35 cellular contexts compared by ENCODE assay signal in genomic region chr1:20593766-20594165, GRCh38. TPM values are rescaled to one million over a fixed set of nuclear protein-coding genes. Genes with fewer than 3 reads are reported as not detected.
"Had no signal": no experiment of that assay in that cellular context is flagged by ENCODE, and none has a peak within 500 bp of the region (broad histone marks: within the 10 kb centered on the region; RNA-seq: fewer than 3 reads in every experiment).

No MANE protein-coding gene starts in this region.

- H3K27me3 ChIP-seq: ascending aorta, cardiac muscle cell had no signal

- H3K27ac Mint-ChIP-seq: activated CD4-positive, alpha-beta memory T cell treated with anti-CD3 and anti-CD28 coated beads, Interleukin-2, amount 10 ng/mL, durations not matched to agents 7 days and 5 days; activated CD4-positive, alpha-beta T cell treated with anti-CD3 and anti-CD28 coated beads, Interleukin-2, amount 10 ng/mL, durations not matched to agents 7 days and 5 days; activated naive CD4-positive, alpha-beta T cell treated with anti-CD3 and anti-CD28 coated beads, Interleukin-2, amount 10 ng/mL, durations not matched to agents 7 days and 5 days; activated naive CD4-positive, alpha-beta T cell treated with anti-CD3 and anti-CD28 coated beads, Interleukin-2, amount 50 U/mL, for 72 hours; activated naive CD8-positive, alpha-beta T cell treated with anti-CD3 and anti-CD28 coated beads, Interleukin-2, amount 10 ng/mL, durations not matched to agents 7 days and 5 days; activated T-cell treated with anti-CD3 and anti-CD28 coated beads, Interleukin-2, amount 50 U/mL, for 24 hours; activated T-cell treated with anti-CD3 and anti-CD28 coated beads, Interleukin-2, amount 50 U/mL, for 72 hours; brain; T-helper 17 cell; T-helper 2 cell treated with Interferon-gamma antibody and Interleukin-4, amounts not matched to agents 5 μg/mL and 100 μg/mL, for 36 hours had no signal

- H3K4me1 ChIP-seq: ascending aorta, breast epithelium had no signal

- H3K4me3 ChIP-seq: ascending aorta, breast epithelium, cardiac muscle cell, coronary artery, esophagus squamous epithelium, gastroesophageal sphincter, heart right ventricle had no signal

- H3K9me3 Mint-ChIP-seq: activated CD4-positive, alpha-beta memory T cell treated with anti-CD3 and anti-CD28 coated beads, Interleukin-2, amount 10 ng/mL, durations not matched to agents 7 days and 5 days; activated CD4-positive, alpha-beta T cell treated with anti-CD3 and anti-CD28 coated beads, Interleukin-2, amount 10 ng/mL, durations not matched to agents 7 days and 5 days; activated naive CD4-positive, alpha-beta T cell treated with anti-CD3 and anti-CD28 coated beads, Interleukin-2, amount 10 ng/mL, durations not matched to agents 7 days and 5 days; activated naive CD4-positive, alpha-beta T cell treated with anti-CD3 and anti-CD28 coated beads, Interleukin-2, amount 50 U/mL, for 72 hours; activated naive CD8-positive, alpha-beta T cell treated with anti-CD3 and anti-CD28 coated beads, Interleukin-2, amount 10 ng/mL, durations not matched to agents 7 days and 5 days; activated T-cell treated with anti-CD3 and anti-CD28 coated beads, Interleukin-2, amount 50 U/mL, for 24 hours; activated T-cell treated with anti-CD3 and anti-CD28 coated beads, Interleukin-2, amount 50 U/mL, for 72 hours; central memory CD8-positive, alpha-beta T cell; T-helper 2 cell treated with Interferon-gamma antibody and Interleukin-4, amounts not matched to agents 5 μg/mL and 100 μg/mL, for 36 hours had no signal

- ATAC-seq: activated naive CD4-positive, alpha-beta T cell treated with anti-CD3 and anti-CD28 coated beads, Interleukin-2, amount 50 U/mL, for 72 hours; activated T-cell treated with anti-CD3 and anti-CD28 coated beads, Interleukin-2, amount 50 U/mL, for 72 hours; gastroesophageal sphincter; heart right ventricle; T-helper 17 cell; WTC11 had no signal

- H3K36me3 Mint-ChIP-seq: activated naive CD4-positive, alpha-beta T cell treated with anti-CD3 and anti-CD28 coated beads, Interleukin-2, amount 10 ng/mL, durations not matched to agents 7 days and 5 days; activated naive CD4-positive, alpha-beta T cell treated with anti-CD3 and anti-CD28 coated beads, Interleukin-2, amount 50 U/mL, for 72 hours; activated naive CD8-positive, alpha-beta T cell treated with anti-CD3 and anti-CD28 coated beads, Interleukin-2, amount 10 ng/mL, durations not matched to agents 7 days and 5 days; brain; WTC11 had no signal

- H3K36me3 ChIP-seq: ascending aorta, breast epithelium, cardiac muscle cell, esophagus squamous epithelium, gastroesophageal sphincter, heart right ventricle had no signal

- DNase-seq: activated CD4-positive, alpha-beta memory T cell treated with anti-CD3 and anti-CD28 coated beads, Interleukin-2, amount 10 ng/mL, durations not matched to agents 7 days and 5 days; activated CD4-positive, alpha-beta T cell treated with anti-CD3 and anti-CD28 coated beads for 1 hour; activated CD4-positive, alpha-beta T cell treated with anti-CD3 and anti-CD28 coated beads for 4 hours; activated CD4-positive, alpha-beta T cell treated with anti-CD3 and anti-CD28 coated beads, Interleukin-2, amount 10 ng/mL, durations not matched to agents 7 days and 5 days; activated CD4-positive, alpha-beta T cell treated with anti-CD3 and anti-CD28 coated beads, Interleukin-2, amount 50 U/mL, for 4 hours; activated CD8-positive, alpha-beta memory T cell treated with anti-CD3 and anti-CD28 coated beads, Interleukin-2, amount 50 U/mL, for 48 hours; activated gamma-delta T cell; activated naive CD4-positive, alpha-beta T cell; activated naive CD4-positive, alpha-beta T cell treated with anti-CD3 and anti-CD28 coated beads, Interleukin-2, amount 10 ng/mL, durations not matched to agents 7 days and 5 days; activated naive CD8-positive, alpha-beta T cell treated with anti-CD3 and anti-CD28 coated beads, Interleukin-2, amount 10 ng/mL, durations not matched to agents 7 days and 5 days; activated T-cell treated with anti-CD3 and anti-CD28 coated beads for 4 hours; activated T-cell treated with anti-CD3 and anti-CD28 coated beads, Interleukin-2, amount 50 U/mL, for 24 hours; activated T-cell treated with anti-CD3 and anti-CD28 coated beads, Interleukin-2, amount 50 U/mL, for 72 hours; dermis blood vessel endothelial cell; effector CD8-positive, alpha-beta T cell; esophagus squamous epithelium; foreskin melanocyte; heart right ventricle; T-helper 1 cell; T-helper 17 cell; T1000 had no signal

- H3K4me3 Mint-ChIP-seq: activated CD4-positive, alpha-beta memory T cell treated with anti-CD3 and anti-CD28 coated beads, Interleukin-2, amount 10 ng/mL, durations not matched to agents 7 days and 5 days; activated CD4-positive, alpha-beta T cell treated with anti-CD3 and anti-CD28 coated beads, Interleukin-2, amount 10 ng/mL, durations not matched to agents 7 days and 5 days; activated naive CD4-positive, alpha-beta T cell treated with anti-CD3 and anti-CD28 coated beads, Interleukin-2, amount 10 ng/mL, durations not matched to agents 7 days and 5 days; activated naive CD8-positive, alpha-beta T cell treated with anti-CD3 and anti-CD28 coated beads, Interleukin-2, amount 10 ng/mL, durations not matched to agents 7 days and 5 days; activated T-cell treated with anti-CD3 and anti-CD28 coated beads, Interleukin-2, amount 50 U/mL, for 24 hours; activated T-cell treated with anti-CD3 and anti-CD28 coated beads, Interleukin-2, amount 50 U/mL, for 72 hours; brain; central memory CD8-positive, alpha-beta T cell; T-helper 17 cell; T-helper 2 cell treated with Interferon-gamma antibody and Interleukin-4, amounts not matched to agents 5 μg/mL and 100 μg/mL, for 36 hours; WTC11 had no signal

- H3K27ac ChIP-seq: ascending aorta, breast epithelium, cardiac muscle cell, coronary artery, epithelial cell of prostate, esophagus squamous epithelium, gastroesophageal sphincter, heart right ventricle had no signal

- H3K9me3 ChIP-seq: ascending aorta, breast epithelium, esophagus squamous epithelium, gastroesophageal sphincter, heart right ventricle had no signal

RNA-seq across cellular contexts. Expression of gene CDA, which starts 4.9 kb away (rescaled TPM):
- total RNA-seq: activated CD4-positive, alpha-beta memory T cell treated with anti-CD3 and anti-CD28 coated beads, Interleukin-2, amount 10 ng/mL, durations not matched to agents 7 days and 5 days; activated CD4-positive, alpha-beta T cell treated with anti-CD3 and anti-CD28 coated beads, Interleukin-2, amount 10 ng/mL, durations not matched to agents 7 days and 5 days; activated naive CD4-positive, alpha-beta T cell treated with anti-CD3 and anti-CD28 coated beads, Interleukin-2, amount 50 U/mL, for 72 hours; activated naive CD8-positive, alpha-beta T cell treated with anti-CD3 and anti-CD28 coated beads, Interleukin-2, amount 10 ng/mL, durations not matched to agents 7 days and 5 days; activated T-cell treated with anti-CD3 and anti-CD28 coated beads, Interleukin-2, amount 50 U/mL, for 72 hours; cardiac muscle cell; cerebellum had no signal
- polyA plus RNA-seq: cardiac muscle cell had no signal

RNA-seq across cellular contexts. Expression of gene FAM43B, which starts 41.4 kb away (rescaled TPM):
- total RNA-seq: activated CD4-positive, alpha-beta memory T cell treated with anti-CD3 and anti-CD28 coated beads, Interleukin-2, amount 10 ng/mL, durations not matched to agents 7 days and 5 days; activated CD4-positive, alpha-beta T cell treated with anti-CD3 and anti-CD28 coated beads, Interleukin-2, amount 10 ng/mL, durations not matched to agents 7 days and 5 days; activated naive CD4-positive, alpha-beta T cell treated with anti-CD3 and anti-CD28 coated beads, Interleukin-2, amount 50 U/mL, for 72 hours; activated naive CD8-positive, alpha-beta T cell treated with anti-CD3 and anti-CD28 coated beads, Interleukin-2, amount 10 ng/mL, durations not matched to agents 7 days and 5 days; activated T-cell treated with anti-CD3 and anti-CD28 coated beads, Interleukin-2, amount 50 U/mL, for 72 hours; dermis blood vessel endothelial cell; endothelial cell of umbilical vein; fibroblast of lung; T-helper 17 cell had no signal
- polyA plus RNA-seq: endothelial cell of umbilical vein, fibroblast of lung had no signal
